ENCODE assay signal across 9 cellular contexts in the genomic region with DNA sequence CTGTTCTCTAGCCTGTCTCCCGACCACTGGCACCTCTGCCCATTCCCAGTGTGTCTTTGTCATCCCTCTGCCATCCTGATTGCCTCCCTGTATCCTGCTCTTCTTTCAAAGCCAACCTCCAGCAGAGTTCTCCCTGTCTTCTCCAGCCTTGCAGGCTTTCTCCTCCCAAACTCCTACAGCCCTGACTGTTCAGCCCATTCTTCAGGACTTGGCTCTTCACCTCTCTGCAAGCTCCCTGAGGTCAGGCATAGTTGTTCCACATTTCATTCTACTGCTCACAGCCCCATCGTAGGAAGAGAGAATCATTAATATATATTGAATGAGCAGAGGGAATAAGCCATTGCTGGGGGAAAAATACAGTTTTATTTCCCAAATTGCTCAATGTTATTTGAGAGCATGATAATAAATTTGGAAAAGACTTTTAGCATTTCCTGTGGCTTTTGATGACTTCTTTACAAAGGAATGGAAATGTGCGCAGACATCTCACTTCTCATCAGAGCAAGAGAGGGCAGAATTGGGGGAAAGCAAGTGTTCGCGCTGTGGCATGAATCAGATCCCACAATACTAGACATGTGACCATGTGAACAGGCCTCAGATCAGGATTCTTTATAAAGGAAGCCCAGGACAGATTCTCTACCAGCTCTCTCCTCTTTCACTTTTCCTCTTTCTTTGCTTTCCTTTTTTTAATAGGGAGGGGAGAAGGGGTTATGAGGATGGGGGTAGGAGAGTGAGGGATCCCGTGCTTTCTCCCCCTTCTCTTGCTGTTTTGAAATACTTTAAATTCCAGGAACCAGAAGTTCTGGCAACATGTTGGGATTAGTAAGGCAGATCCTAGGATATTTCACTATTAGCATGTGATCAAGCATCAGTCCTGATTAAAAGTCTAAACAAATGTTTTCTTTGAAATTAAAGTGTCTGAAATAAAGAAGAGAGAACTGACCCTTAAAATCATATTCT. TPM values are rescaled to one million over a fixed set of nuclear protein-coding genes. Genes with fewer than 3 reads are reported as not detected.
DNase-seq lines count a peak whose midpoint lies in the region; ATAC-seq and TF ChIP-seq lines count a peak whose summit lies in the region.
"Had no signal": no experiment of that assay in that cellular context is flagged by ENCODE, and none has a peak within 500 bp of the region (broad histone marks: within the 10 kb centered on the region; RNA-seq: fewer than 3 reads in every experiment).

No MANE protein-coding gene starts in this region.

- no CpG with 5 or more reads among the region's 6 CpGs for WGBS in trophoblast cell (ENCODE audit: extremely low coverage, insufficient coverage, insufficient read length)

- peak overlapping the region; percentile 15 for H2BK12ac ChIP-seq in trophoblast cell (ENCODE audit: low read length)

- H3K9me3 ChIP-seq in SK-N-MC (ENCODE audit: low read depth, low read length) = no peaks in the 10 kb centered on the region
- H3K9me3 ChIP-seq in trophoblast cell (ENCODE audit: insufficient read depth, low read depth, low read length) = no peaks in the 10 kb centered on the region

- H3K23ac ChIP-seq in trophoblast cell (ENCODE audit: low read length) = no peak overlapping the region

- no peak overlapping the region for H4K8ac ChIP-seq in trophoblast cell (ENCODE audit: low read depth, low read length)

- peaks cover 55% of the 10 kb centered on the region for H3K79me2 ChIP-seq in trophoblast cell (ENCODE audit: control insufficient read depth, insufficient read depth, low read length, poor library complexity)

- TF ChIP-seq CTCF in AG09319 (IDR thresholded peaks at IDR 0.05; ENCODE audit: low read depth, low read length) (no peak), fibroblast of pulmonary artery (IDR thresholded peaks at IDR 0.05; ENCODE audit: low read length, missing control alignments) (no peak)

- no peak for ATAC-seq in HG03175 (IDR thresholded peaks at IDR 0.05; ENCODE audit: unreplicated experiment)

- H2AK5ac ChIP-seq in trophoblast cell (ENCODE audit: low read length) = no peak overlapping the region

- peak overlapping the region; percentile 81 for H3K27ac ChIP-seq in SK-N-MC
- peak overlapping the region; percentile 21 for H3K27ac ChIP-seq in trophoblast cell (ENCODE audit: low read depth, low read length)

- H3K14ac ChIP-seq in trophoblast cell (ENCODE audit: low read length) = no peak overlapping the region

- H3K27me3 ChIP-seq in trophoblast cell (ENCODE audit: insufficient read depth, low read length) = no peaks in the 10 kb centered on the region

- peak overlapping the region; percentile 81 for H3K4ac ChIP-seq in trophoblast cell (ENCODE audit: low read depth, low read length)

- H4K12ac ChIP-seq in trophoblast cell (ENCODE audit: low read depth, low read length) = no peak overlapping the region

- H3K36me3 ChIP-seq in SK-N-MC (ENCODE audit: insufficient read depth, low read length) (no peaks in the 10 kb centered on the region), trophoblast cell (ENCODE audit: control insufficient read depth in 1 of 2, insufficient read depth in 2 of 2, low read length in 2 of 2) (peaks cover 15 to 21% of the 10 kb centered on the region in 2 experiments)

- DNase-seq in AG09319 (ENCODE audit: extremely low read depth, low read depth) (peak; percentile 84), SK-N-MC (ENCODE audit: low read depth, low spot score) (peak; percentile 88), fibroblast of pulmonary artery (ENCODE audit: low read depth) (peak; percentile 92), trophoblast cell (no peak), iPS-NIHi11 (ENCODE audit: low spot score) (no peak), SKM-1 treated with dmso at 0.1 percent for 144 hours (lab: John Stamatoyannopoulos, UW; ENCODE audit: unreplicated experiment) (no peak)
- no peak for DNase-seq in stimulated activated CD4-positive, alpha-beta T cell treated with anti-CD3 and anti-CD28 coated beads, Interleukin-12 subunit alpha, Interleukin-12 subunit beta, amount 100 ng/mL, for 4 hours
- DNase-seq: NCI-H1694 had no signal

- no peak overlapping the region for H4K91ac ChIP-seq in trophoblast cell (ENCODE audit: low read depth, low read length)

- peaks cover 60 to 73% of the 10 kb centered on the region in 2 experiments for H3K4me1 ChIP-seq in trophoblast cell (ENCODE audit: control insufficient read depth in 1 of 2, insufficient read depth in 2 of 2, low read length in 2 of 2)

- H3K4me3 ChIP-seq in SK-N-MC = peak overlapping the region; percentile 55
- peak overlapping the region; percentile 42 for H3K4me3 ChIP-seq in fibroblast of pulmonary artery (replicated peaks; ENCODE audit: low read depth, low read length)
- no peak overlapping the region for H3K4me3 ChIP-seq in trophoblast cell (ENCODE audit: low read depth, low read length)

- peak overlapping the region; percentile 14 for H3K18ac ChIP-seq in trophoblast cell (ENCODE audit: low read length)

- peak overlapping the region; percentile 18 for H3K4me2 ChIP-seq in trophoblast cell (ENCODE audit: low read length)

- H3K9ac ChIP-seq in SK-N-MC (ENCODE audit: insufficient read length) (peak overlapping the region; percentile 49), trophoblast cell (ENCODE audit: low read length) (no peak overlapping the region)

- H2BK5ac ChIP-seq in trophoblast cell (ENCODE audit: low read depth, low read length, poor library complexity) = no peak overlapping the region

- H3K79me1 ChIP-seq in trophoblast cell (ENCODE audit: low read length) = peaks cover 7% of the 10 kb centered on the region

- no peak overlapping the region for H2BK120ac ChIP-seq in trophoblast cell (ENCODE audit: insufficient read depth, low read length, poor library complexity)

- no peak overlapping the region for H2AFZ ChIP-seq in trophoblast cell (ENCODE audit: insufficient read depth, low read length, poor library complexity)

RNA-seq across cellular contexts. Expression of gene EPAS1, which starts 37.5 kb away (rescaled TPM):
- 1,165 and 1,253 TPM in 2 replicates for polyA plus RNA-seq in trophoblast cell (2013)

Comparison
In these comparisons a context has a peak if more than half of its experiments do, and no peak if none do; other contexts are left out.
1. DNase-seq: peak in AG09319 (single experiment), SK-N-MC (single experiment) and fibroblast of pulmonary artery (single experiment); none in trophoblast cell (0 of 2), iPS-NIHi11 (single experiment), stimulated activated CD4-positive, alpha-beta T cell treated with anti-CD3 and anti-CD28 coated beads, Interleukin-12 subunit alpha, Interleukin-12 subunit beta, amount 100 ng/mL, for 4 hours (single experiment) and SKM-1 treated with dmso at 0.1 percent for 144 hours (single experiment).